ENCODE assay signal across 30 cellular contexts in genomic region chr17:72056727-72057290, GRCh38.
DNase-seq lines count a peak whose midpoint lies in the region; TF ChIP-seq lines count a peak whose summit lies in the region.
"Had no signal": no experiment of that assay in that cellular context is flagged by ENCODE, and none has a peak within 500 bp of the region (broad histone marks: within the 10 kb centered on the region; RNA-seq: fewer than 3 reads in every experiment).

No MANE protein-coding gene starts in this region.

- POLR2A ChIA-PET in A673 (lab: Charles Lee; ENCODE audit: low non-redundant PET): no interaction called here

- in situ Hi-C loops in mammary epithelial cell (cut with MboI; ENCODE audit: low sequenced_read_pairs in 2 of 2): no loop called here

- DNase-seq in DMS 273 (lab: John Stamatoyannopoulos, UW; ENCODE audit: unreplicated experiment): peak; percentile 27
- DNase-seq in DMS 273 treated with DMSO at 0.1 percent for 48 hours (lab: John Stamatoyannopoulos, UW): no peak
- peak; percentile 43 for DNase-seq in NCI-H146 (lab: John Stamatoyannopoulos, UW)
- peak; percentile 68 for DNase-seq in mammary epithelial cell
- no peak for DNase-seq in progenitor cell of endocrine pancreas (ENCODE audit: low spot score, unreplicated experiment)
- DNase-seq in A673 (ENCODE audit: low spot score): no peak
- DNase-seq in foreskin fibroblast: no peak
- no peak for DNase-seq in NCI-H2081 (lab: John Stamatoyannopoulos, UW)
- DNase-seq: activated T-cell treated with anti-CD3 and anti-CD28 coated beads for 4 hours; anterior cingulate cortex; CD4-positive, CD25-positive, alpha-beta regulatory T cell; colonic mucosa; effector CD8-positive, alpha-beta T cell; EL; heart right ventricle; left colon; NCI-H1436; NCI-H226; NCI-H774; SK-N-SH; stimulated activated CD4-positive, alpha-beta T cell treated with anti-CD3 and anti-CD28 coated beads, Interleukin-12 subunit alpha, Interleukin-12 subunit beta, amount 100 ng/mL, for 4 hours; stimulated activated CD4-positive, alpha-beta T cell treated with anti-CD3 and anti-CD28 coated beads, Interleukin-4, amount 100 ng/mL, for 1 hour; T-helper 2 cell; upper lobe of right lung had no signal

- 20% methylated on average over 3 of the region's 3 CpGs for WGBS in mammary epithelial cell (ENCODE audit: low coverage, missing lambda C conversion rate)

- H3K4me3 ChIP-seq in mammary epithelial cell (replicated peaks in 1 of 3; ENCODE audit: insufficient read depth in 1 of 3, low read depth in 2 of 3, low read length in 3 of 3) (peak overlapping the region in 1 of 3 experiments; percentile 13), A673 (ENCODE audit: low read depth, low read length, poor library complexity, severe bottlenecking) (no peak overlapping the region), foreskin fibroblast (ENCODE audit: low read depth in 1 of 2, low read length in 2 of 2) (no peak overlapping the region)
- H3K4me3 ChIP-seq: cardiac muscle cell, colonic mucosa, heart right ventricle, prostate gland, upper lobe of right lung had no signal

- H3K9ac ChIP-seq in mammary epithelial cell (ENCODE audit: insufficient read depth, low read length): no peak overlapping the region
- H3K9ac ChIP-seq: KMS-11, SK-N-SH had no signal

- peak overlapping the region; percentile 87 for H2AFZ ChIP-seq in mammary epithelial cell (ENCODE audit: low read depth, low read length)

- no peaks in the 10 kb centered on the region for H3K79me2 ChIP-seq in mammary epithelial cell (ENCODE audit: insufficient read depth, low read length)

- peak overlapping the region; percentile 18 for H3K4me2 ChIP-seq in mammary epithelial cell (ENCODE audit: insufficient read depth, low read depth, low read length)
- H3K4me2 ChIP-seq: KMS-11, SK-N-SH had no signal

- H3K27me3 ChIP-seq in mammary epithelial cell (ENCODE audit: insufficient read depth, low read length) (no peaks in the 10 kb centered on the region), A673 (replicated peaks; ENCODE audit: insufficient read depth, low read depth, low read length, poor library complexity) (no peaks in the 10 kb centered on the region)
- H3K27me3 ChIP-seq: cardiac muscle cell, colonic mucosa, upper lobe of right lung had no signal

- H3K4me1 ChIP-seq in mammary epithelial cell (ENCODE audit: insufficient read depth, low read length) (peaks cover 42% of the 10 kb centered on the region), A673 (ENCODE audit: insufficient read depth, low read length, poor library complexity, severe bottlenecking) (no peaks in the 10 kb centered on the region)
- H3K4me1 ChIP-seq: colonic mucosa, heart right ventricle, prostate gland, upper lobe of right lung had no signal

- peak overlapping the region; percentile 96 for H3K27ac Mint-ChIP-seq in progenitor cell of endocrine pancreas
- H3K27ac Mint-ChIP-seq: activated naive CD8-positive, alpha-beta T cell; CD4-positive, CD25-positive, alpha-beta regulatory T cell; memory B cell had no signal

- CTCF ChIA-PET in mammary epithelial cell (lab: Charles Lee; ENCODE audit: low non-redundant PET): interaction anchor here (0.6 to 0.7 kb wide), 2 partner anchors 9 to 552 kb away, joined by 3 to 4 read pairs; no protein-coding TSS in a partner anchor
- CTCF ChIA-PET in A673 (lab: Charles Lee): no interaction called here

- H3K36me3 ChIP-seq in mammary epithelial cell (ENCODE audit: insufficient read depth, low read length): no peaks in the 10 kb centered on the region
- no peaks in the 10 kb centered on the region for H3K36me3 ChIP-seq in A673 (ENCODE audit: insufficient read depth, low read length, poor library complexity, severe bottlenecking)
- H3K36me3 ChIP-seq: cardiac muscle cell, colonic mucosa, heart right ventricle, prostate gland, upper lobe of right lung had no signal

- H3K4me3 Mint-ChIP-seq in progenitor cell of endocrine pancreas (ENCODE audit: low read depth): peak overlapping the region; percentile 59
- H3K4me3 Mint-ChIP-seq: activated naive CD8-positive, alpha-beta T cell; CD4-positive, CD25-positive, alpha-beta regulatory T cell; memory B cell had no signal

- H3K9me3 ChIP-seq in mammary epithelial cell (replicated peaks; ENCODE audit: insufficient read depth, low read length) (no peaks in the 10 kb centered on the region), A673 (ENCODE audit: low read depth, low read length, poor library complexity, severe bottlenecking) (no peaks in the 10 kb centered on the region)
- H3K9me3 ChIP-seq: colonic mucosa, heart right ventricle, prostate gland, SK-N-SH, upper lobe of right lung had no signal

- TF ChIP-seq CTCF in mammary epithelial cell (conservative IDR thresholded peaks at IDR 0.05 in 1 of 2, IDR thresholded peaks at IDR 0.05 in 1 of 2; ENCODE audit: extremely low read depth in 1 of 2, insufficient read depth in 1 of 2, low read depth in 1 of 2, low read length in 2 of 2) (peak in 1 of 2 donors; percentile 41), progenitor cell of endocrine pancreas (IDR thresholded peaks at IDR 0.05; ENCODE audit: unreplicated experiment) (no peak), A673 (conservative IDR thresholded peaks at IDR 0.05; ENCODE audit: low read depth, low read length) (no peak), foreskin fibroblast (IDR thresholded peaks at IDR 0.05; ENCODE audit: low read depth, low read length) (no peak)

- BruUV-seq in mammary epithelial cell (replicated peaks; lab: Mats Ljungman, UMichigan): no TSS peak
- BruUV-seq in A673 (replicated peaks; lab: Mats Ljungman, UMichigan): no TSS peak

- no peaks in the 10 kb centered on the region for H4K20me1 ChIP-seq in mammary epithelial cell (ENCODE audit: insufficient read depth, low read length)

- no peaks in the 10 kb centered on the region for H3K9me3 Mint-ChIP-seq in progenitor cell of endocrine pancreas (ENCODE audit: low read depth)
- H3K9me3 Mint-ChIP-seq: CD4-positive, CD25-positive, alpha-beta regulatory T cell; memory B cell had no signal

- H3K4me1 Mint-ChIP-seq in progenitor cell of endocrine pancreas (ENCODE audit: low read depth): peaks cover 55% of the 10 kb centered on the region
- H3K4me1 Mint-ChIP-seq: CD4-positive, CD25-positive, alpha-beta regulatory T cell; memory B cell had no signal

- H3K27ac ChIP-seq in mammary epithelial cell (ENCODE audit: insufficient read depth, low read depth, low read length) (no peak overlapping the region), A673 (ENCODE audit: low read depth, low read length, poor library complexity, severe bottlenecking) (no peak overlapping the region)
- H3K27ac ChIP-seq: 22Rv1, cardiac muscle cell, colonic mucosa, heart right ventricle, KMS-11, prostate gland, upper lobe of right lung had no signal

- H3K27me3 Mint-ChIP-seq in progenitor cell of endocrine pancreas: peaks cover 3% of the 10 kb centered on the region
- H3K27me3 Mint-ChIP-seq: CD4-positive, CD25-positive, alpha-beta regulatory T cell; memory B cell had no signal

- dilution Hi-C loops in mammary epithelial cell (cut with HindIII; ENCODE audit: low sequenced_read_pairs): no loop called here

- H3K36me3 Mint-ChIP-seq in progenitor cell of endocrine pancreas (ENCODE audit: insufficient read depth): no peaks in the 10 kb centered on the region
- H3K36me3 Mint-ChIP-seq: activated naive CD8-positive, alpha-beta T cell; CD4-positive, CD25-positive, alpha-beta regulatory T cell; memory B cell had no signal

- intact Hi-C loops in mammary epithelial cell (cut with micrococcal nuclease) (loop anchor here (1.0 to 5.0 kb wide), 4 partner anchors 61 to 819 kb away; no protein-coding TSS in a partner anchor), A673 (cut with micrococcal nuclease; ENCODE audit: unreplicated experiment) (no loop called here)

Comparison
In these comparisons a context has a peak if more than half of its experiments do, and no peak if none do; other contexts are left out.
1. DNase-seq: peak in DMS 273 (single experiment), NCI-H146 (single experiment) and mammary epithelial cell (single experiment); none in DMS 273 treated with DMSO at 0.1 percent for 48 hours (single experiment), progenitor cell of endocrine pancreas (single experiment), A673 (single experiment), foreskin fibroblast (0 of 2) and NCI-H2081 (0 of 2).